ENCODE assay signal across 21 cellular contexts in genomic region chr4:154152546-154152945, GRCh38.
DNase-seq lines count a peak whose midpoint lies in the region; ATAC-seq, FAIRE-seq and TF ChIP-seq lines count a peak whose summit lies in the region.
"Had no signal": no experiment of that assay in that cellular context is flagged by ENCODE, and none has a peak within 500 bp of the region (broad histone marks: within the 10 kb centered on the region; RNA-seq: fewer than 3 reads in every experiment).

No MANE protein-coding gene starts in this region.

- H3K79me2 ChIP-seq in GM23338 (replicated peaks; ENCODE audit: insufficient read depth) (no peaks in the 10 kb centered on the region), trophoblast cell (ENCODE audit: control insufficient read depth, insufficient read depth, low read length, poor library complexity) (no peaks in the 10 kb centered on the region)

- no peaks in the 10 kb centered on the region for H3K27me3 ChIP-seq in GM23338 (ENCODE audit: insufficient read depth)
- no peaks in the 10 kb centered on the region for H3K27me3 ChIP-seq in trophoblast cell (ENCODE audit: insufficient read depth, low read length)
- H3K27me3 ChIP-seq: BLaER1 treated with 17β-estradiol and CSF1 and Interleukin-3, amounts not matched to agents 10 nM and 100 nM had no signal

- H3K27ac ChIP-seq in GM23338 (ENCODE audit: low read depth) (no peak overlapping the region), trophoblast cell (ENCODE audit: low read depth, low read length) (no peak overlapping the region)
- H3K27ac ChIP-seq: 22Rv1; A549; BLaER1 treated with 17β-estradiol and CSF1 and Interleukin-3, amounts not matched to agents 10 nM and 100 nM; C4-2B had no signal

- H3K4me3 Mint-ChIP-seq in GM23338: no peak overlapping the region
- H3K4me3 Mint-ChIP-seq: B cell; CD4-positive, alpha-beta T cell; CD8-positive, alpha-beta T cell had no signal

- H3K4me1 Mint-ChIP-seq in GM23338: no peaks in the 10 kb centered on the region; the same call in 2 of the 3 replicates
- H3K4me1 Mint-ChIP-seq: B cell had no signal

- H4K91ac ChIP-seq in trophoblast cell (ENCODE audit: low read depth, low read length): no peak overlapping the region

- no peak overlapping the region for H2BK5ac ChIP-seq in trophoblast cell (ENCODE audit: low read depth, low read length, poor library complexity)

- WGBS in trophoblast cell (ENCODE audit: extremely low coverage, insufficient coverage, insufficient read length): no CpG with 5 or more reads among the region's 13 CpGs

- no peak for FAIRE-seq in urothelium cell line (lab: Jason Lieb, UNC)
- FAIRE-seq: A549, D721Med, G401.6, GM12891, GM19239 had no signal

- H3K14ac ChIP-seq in trophoblast cell (ENCODE audit: low read length): no peak overlapping the region

- no peaks in the 10 kb centered on the region for H3K79me1 ChIP-seq in trophoblast cell (ENCODE audit: low read length)

- no peak for DNase-seq in GM23338 (ENCODE audit: low spot score)
- DNase-seq in RPMI7951 (ENCODE audit: low read depth): peak; percentile 52
- DNase-seq in trophoblast cell: peak; percentile 2 to 57
- no peak for DNase-seq in NCI-H2196 treated with DMSO at 0.1 percent for 48 hours (lab: John Stamatoyannopoulos, UW; ENCODE audit: unreplicated experiment)
- no peak for DNase-seq in urothelium cell line (ENCODE audit: low spot score)
- DNase-seq: AML-193; Caco-2; Calu3; CD4-positive, alpha-beta T cell; CD8-positive, alpha-beta T cell; DMS79 treated with DMSO at 0.1 percent for 48 hours; GF-D8 had no signal

- H3K9me2 ChIP-seq in GM23338 (ENCODE audit: insufficient read depth): no peaks in the 10 kb centered on the region

- no peak overlapping the region for H3K4ac ChIP-seq in trophoblast cell (ENCODE audit: low read depth, low read length)

- H3K36me3 Mint-ChIP-seq in GM23338 (ENCODE audit: low read depth): no peaks in the 10 kb centered on the region; the same call in 2 of the 3 replicates
- H3K36me3 Mint-ChIP-seq: CD8-positive, alpha-beta T cell had no signal

- no peak overlapping the region for H4K12ac ChIP-seq in trophoblast cell (ENCODE audit: low read depth, low read length)

- H3K9ac ChIP-seq in trophoblast cell (ENCODE audit: low read length): no peak overlapping the region
- H3K9ac ChIP-seq: BLaER1 treated with 17β-estradiol and CSF1 and Interleukin-3, amounts not matched to agents 10 nM and 100 nM had no signal

- H4K8ac ChIP-seq in trophoblast cell (ENCODE audit: low read depth, low read length): no peak overlapping the region

- H3K36me3 ChIP-seq in GM23338 (ENCODE audit: insufficient read depth): no peaks in the 10 kb centered on the region
- H3K36me3 ChIP-seq in trophoblast cell (ENCODE audit: control insufficient read depth in 1 of 2, insufficient read depth in 2 of 2, low read length in 2 of 2): no peaks in the 10 kb centered on the region
- H3K36me3 ChIP-seq: BLaER1 treated with 17β-estradiol and CSF1 and Interleukin-3, amounts not matched to agents 10 nM and 100 nM had no signal

- H3K4me3 ChIP-seq in GM23338: no peak overlapping the region
- H3K4me3 ChIP-seq in trophoblast cell (ENCODE audit: low read depth, low read length): no peak overlapping the region
- H3K4me3 ChIP-seq: A549; BLaER1 treated with 17β-estradiol and CSF1 and Interleukin-3, amounts not matched to agents 10 nM and 100 nM had no signal

- H3K27ac Mint-ChIP-seq in GM23338: no peak overlapping the region
- H3K27ac Mint-ChIP-seq: B cell; CD4-positive, alpha-beta T cell; CD8-positive, alpha-beta T cell had no signal

- no peaks in the 10 kb centered on the region for H3F3A ChIP-seq in GM23338 (replicated peaks; ENCODE audit: low read depth)

- H2BK120ac ChIP-seq in trophoblast cell (ENCODE audit: insufficient read depth, low read length, poor library complexity): no peak overlapping the region

- no peak overlapping the region for H3K4me2 ChIP-seq in GM23338
- no peak overlapping the region for H3K4me2 ChIP-seq in trophoblast cell (ENCODE audit: low read length)
- H3K4me2 ChIP-seq: A549; BLaER1 treated with 17β-estradiol and CSF1 and Interleukin-3, amounts not matched to agents 10 nM and 100 nM had no signal

- H2AK5ac ChIP-seq in trophoblast cell (ENCODE audit: low read length): no peak overlapping the region

- H2BK12ac ChIP-seq in trophoblast cell (ENCODE audit: low read length): no peak overlapping the region

- no peak for ATAC-seq in GM23338
- ATAC-seq: A549; CD8-positive, alpha-beta T cell had no signal

- no peaks in the 10 kb centered on the region for H3K9me3 ChIP-seq in trophoblast cell (ENCODE audit: insufficient read depth, low read depth, low read length)
- H3K9me3 ChIP-seq: A549; BLaER1 treated with 17β-estradiol and CSF1 and Interleukin-3, amounts not matched to agents 10 nM and 100 nM; Caco-2 had no signal

- no peak overlapping the region for H3K18ac ChIP-seq in trophoblast cell (ENCODE audit: low read length)

- H2AFZ ChIP-seq in GM23338 (peak overlapping the region; percentile 54; the same call in 1 of the 2 replicates), trophoblast cell (ENCODE audit: insufficient read depth, low read length, poor library complexity) (no peak overlapping the region)

- H3K27me3 Mint-ChIP-seq in GM23338 (ENCODE audit: insufficient read depth, low read depth, poor library complexity): no peaks in the 10 kb centered on the region
- H3K27me3 Mint-ChIP-seq: B cell had no signal

- H3K4me1 ChIP-seq in GM23338 (ENCODE audit: insufficient read depth) (no peaks in the 10 kb centered on the region), trophoblast cell (ENCODE audit: control insufficient read depth in 1 of 2, insufficient read depth in 2 of 2, low read length in 2 of 2) (no peaks in the 10 kb centered on the region)
- H3K4me1 ChIP-seq: A549, Caco-2 had no signal

- H4K20me1 ChIP-seq in GM23338 (replicated peaks; ENCODE audit: insufficient read depth): no peaks in the 10 kb centered on the region
- H4K20me1 ChIP-seq: BLaER1 treated with 17β-estradiol and CSF1 and Interleukin-3, amounts not matched to agents 10 nM and 100 nM had no signal

- H3K9me3 Mint-ChIP-seq in GM23338: no peaks in the 10 kb centered on the region
- H3K9me3 Mint-ChIP-seq: CD4-positive, alpha-beta T cell; CD8-positive, alpha-beta T cell had no signal

- H3K23ac ChIP-seq in trophoblast cell (ENCODE audit: low read length): no peak overlapping the region

- TF ChIP-seq CTCF in GM23338 (conservative IDR thresholded peaks at IDR 0.05; ENCODE audit: low read depth in 2 of 2): no peak

TF ChIP-seq in GM23338, 12 proteins besides CTCF, POLR2A, EP300 and RAD21:
- no peak for TF ChIP-seq ZNF114 (CRISPR knock-in tag; IDR thresholded peaks at IDR 0.05)
- no peak for TF ChIP-seq CREB1 (CRISPR knock-in tag; IDR thresholded peaks at IDR 0.05; ENCODE audit: low read depth)
- TF ChIP-seq NANOG (IDR thresholded peaks at IDR 0.05; ENCODE audit: borderline replicate concordance): no peak
- TF ChIP-seq EZH2 (IDR thresholded peaks at IDR 0.05; ENCODE audit: low read depth, unreplicated experiment): no peak
- TF ChIP-seq EZH2phosphoT487 (IDR thresholded peaks at IDR 0.05; ENCODE audit: unreplicated experiment): no peak
- no peak for TF ChIP-seq ZNF331 (CRISPR knock-in tag; IDR thresholded peaks at IDR 0.05; ENCODE audit: low read depth)
- no peak for TF ChIP-seq POLR2AphosphoS5 (IDR thresholded peaks at IDR 0.05; ENCODE audit: low read depth)

Comparison
In these comparisons a context has a peak if more than half of its experiments do, and no peak if none do; other contexts are left out.
1. DNase-seq: peak in RPMI7951 (single experiment) and trophoblast cell (2 of 2); none in GM23338 (single experiment), NCI-H2196 treated with DMSO at 0.1 percent for 48 hours (single experiment) and urothelium cell line (single experiment).